8 cellular contexts compared by ENCODE assay signal in the genomic region with DNA sequence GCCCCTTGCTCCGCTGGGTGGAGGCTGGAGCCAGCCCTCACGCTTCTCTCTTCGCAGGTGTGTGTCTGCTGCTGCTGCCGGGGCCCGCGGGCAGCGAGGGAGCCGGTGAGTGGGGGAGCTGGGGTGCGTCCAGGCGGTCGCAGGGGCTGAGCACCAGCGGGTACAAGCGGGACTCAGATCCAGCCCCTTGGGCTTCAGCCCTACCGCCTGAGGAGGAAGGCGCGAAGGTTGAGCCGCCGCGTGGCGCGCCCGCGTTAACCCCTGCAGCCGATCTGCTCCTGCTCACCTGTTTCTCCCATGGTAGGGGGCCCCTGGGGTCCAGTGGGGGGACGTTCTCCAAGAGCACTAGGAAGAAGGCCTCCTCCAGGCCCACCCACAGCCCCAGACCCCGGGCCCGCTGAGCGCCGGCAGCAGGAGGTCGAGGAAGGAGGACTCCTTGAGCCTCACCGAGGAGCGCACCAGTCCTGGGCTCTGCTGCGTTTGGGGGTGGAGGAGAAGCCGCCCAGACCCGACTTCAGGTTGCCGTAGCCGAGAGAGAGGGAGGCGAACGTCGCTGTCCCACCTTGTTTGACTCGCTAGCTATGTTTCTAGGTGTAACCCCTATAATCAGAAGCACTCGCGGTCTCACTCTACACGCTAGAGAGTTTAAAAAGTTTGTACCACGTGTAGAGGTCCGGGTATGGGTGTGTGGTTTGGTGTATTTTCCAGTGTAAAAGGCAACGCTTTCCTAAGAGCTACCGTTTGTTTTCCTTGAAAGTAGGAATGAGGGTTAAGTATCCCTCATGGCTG. TPM values are rescaled to one million over a fixed set of nuclear protein-coding genes. Genes with fewer than 3 reads are reported as not detected.
DNase-seq lines count a peak whose midpoint lies in the region; ATAC-seq and TF ChIP-seq lines count a peak whose summit lies in the region.

No MANE protein-coding gene starts in this region.

- TF ChIP-seq POLR2A in breast epithelium (IDR thresholded peaks at IDR 0.05) (no peak), right lobe of liver (IDR thresholded peaks at IDR 0.05) (no peak), thyroid gland (IDR thresholded peaks at IDR 0.05) (no peak)

- 13% methylated on average over 7 of the region's 48 CpGs for WGBS in right lobe of liver (ENCODE audit: insufficient coverage, low coverage, low lambda C conversion rate, missing lambda C conversion rate)
- 4 to 5% methylated on average over 17 to 24 of the region's 48 CpGs for WGBS in thyroid gland, 2 donors

- H3K4me1 ChIP-seq in breast epithelium (peaks cover 0 to 4% of the 10 kb centered on the region in 2 donors), right lobe of liver (peaks cover 0 to 18% (median 5%) of the 10 kb centered on the region in 4 donors), thyroid gland (peaks cover 12 to 16% of the 10 kb centered on the region in 2 donors), SJCRH30 (no peaks in the 10 kb centered on the region)

- intact Hi-C loops in breast epithelium (cut with DNase I; ENCODE audit: low total_unique reads) (no loop called here), right lobe of liver (cut with DNase I) (no loop called here), thyroid gland (cut with DNase I) (no loop called here)

- ATAC-seq in HG02571 (IDR thresholded peaks at IDR 0.05; ENCODE audit: unreplicated experiment): peak; percentile 25
- peak; percentile 41 to 55 (median 43) for ATAC-seq in right lobe of liver

- TF ChIP-seq CTCF in breast epithelium (IDR thresholded peaks at IDR 0.05) (no peak), right lobe of liver (IDR thresholded peaks at IDR 0.05) (no peak), thyroid gland (IDR thresholded peaks at IDR 0.05) (no peak)

- H3K36me3 ChIP-seq in breast epithelium: no peaks in the 10 kb centered on the region
- no peaks in the 10 kb centered on the region for H3K36me3 ChIP-seq in right lobe of liver
- H3K36me3 ChIP-seq in thyroid gland: no peaks in the 10 kb centered on the region
- H3K36me3 ChIP-seq in SJCRH30: no peaks in the 10 kb centered on the region

- DNase-seq in DMS53 (lab: John Stamatoyannopoulos, UW) (peak; percentile 53), DMS53 treated with DMSO at 0.1 percent for 48 hours (lab: John Stamatoyannopoulos, UW; ENCODE audit: unreplicated experiment) (no peak), NCI-H1105 treated with DMSO at 0.1 percent for 48 hours (lab: John Stamatoyannopoulos, UW) (peak; percentile 32), breast epithelium (ENCODE audit: low spot score in 2 of 2) (no peak), right lobe of liver (peak in 1 of 3 donors; percentile 20), thyroid gland (no peak), SJCRH30 (no peak)

- H3K4me3 ChIP-seq in breast epithelium (peak overlapping the region; percentile 50 to 72 (median 55)), right lobe of liver (peak overlapping the region; percentile 44 to 64 (median 48)), thyroid gland (replicated peaks in 1 of 3) (peak overlapping the region in 2 of 3 donors; percentile 10 to 49), SJCRH30 (no peak overlapping the region)

- H3K27me3 ChIP-seq in breast epithelium (peaks cover 0 to 28% of the 10 kb centered on the region in 2 donors), right lobe of liver (peaks cover 0 to 9% of the 10 kb centered on the region in 2 donors), thyroid gland (peaks cover 9% of the 10 kb centered on the region), SJCRH30 (no peaks in the 10 kb centered on the region)

- H3K27ac ChIP-seq in breast epithelium (no peak overlapping the region), right lobe of liver (no peak overlapping the region), thyroid gland (no peak overlapping the region), SJCRH30 (no peak overlapping the region)

- H3K9me3 ChIP-seq in breast epithelium (no peaks in the 10 kb centered on the region), right lobe of liver (no peaks in the 10 kb centered on the region), thyroid gland (no peaks in the 10 kb centered on the region), SJCRH30 (replicated peaks) (no peaks in the 10 kb centered on the region)

RNA-seq across cellular contexts. Expression of a gene that starts 0.8 kb away (rescaled TPM):
- total RNA-seq in breast epithelium (1 to 10 TPM in 2 of 3 donors, under 1 TPM in 1; 0.66 to 3.5 (median 1.6) TPM), right lobe of liver (1 to 10 TPM in 2 of 6 experiments, under 1 TPM in 3, not detected in 1; 0.14 to 2.9 (median 0.60) TPM), thyroid gland (1 to 10 TPM in 2 of 4 donors, under 1 TPM in 2; 0.40 to 1.7 (median 1.2) TPM)
- total RNA-seq in SJCRH30 (2014; rRNA removed; shearing (Covaris generic)): not detected in 2 replicates

Comparison
In these comparisons a context has a peak if more than half of its experiments do, and no peak if none do; other contexts are left out.
1. DNase-seq: peak in DMS53 (single experiment) and NCI-H1105 treated with DMSO at 0.1 percent for 48 hours (single experiment); none in DMS53 treated with DMSO at 0.1 percent for 48 hours (single experiment), breast epithelium (0 of 2), thyroid gland (0 of 2) and SJCRH30 (0 of 2).